ENCODE assay signal across 28 cellular contexts in the genomic region with DNA sequence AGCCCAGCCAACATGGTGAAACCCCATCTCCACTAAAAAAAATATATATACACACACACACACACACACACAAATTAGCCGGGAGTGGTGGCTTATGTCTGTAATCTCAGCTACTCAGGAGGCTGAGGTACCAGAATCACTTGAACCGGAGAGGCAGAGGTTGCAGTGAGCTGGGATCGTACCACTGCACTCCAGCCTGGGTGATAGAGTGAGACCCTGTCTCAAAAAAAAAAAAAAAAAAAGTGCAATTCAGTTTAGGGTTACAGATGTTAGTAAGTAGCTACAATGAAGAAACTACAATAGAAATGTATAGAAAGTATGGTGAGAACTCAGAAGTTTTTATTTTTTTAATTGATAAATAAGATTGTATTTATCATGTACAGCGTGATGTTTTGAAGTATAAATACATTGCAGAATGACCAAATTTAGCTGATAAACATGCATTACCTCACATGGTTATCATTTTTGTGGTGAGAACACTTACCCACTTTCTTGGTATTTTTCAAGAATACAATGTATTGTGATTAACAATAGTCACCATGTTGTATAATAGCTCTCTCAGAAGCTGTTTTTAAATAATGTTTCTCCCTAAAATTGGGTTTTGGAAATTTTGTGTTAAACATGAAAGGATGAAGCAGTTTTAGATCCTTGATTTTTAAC. TPM values are rescaled to one million over a fixed set of nuclear protein-coding genes. Genes with fewer than 3 reads are reported as not detected.
"Had no signal": no experiment of that assay in that cellular context is flagged by ENCODE, and none has a peak within 500 bp of the region (broad histone marks: within the 10 kb centered on the region; RNA-seq: fewer than 3 reads in every experiment).

No MANE protein-coding gene starts in this region.

- H3K4me3 ChIP-seq: colonic mucosa, esophagus squamous epithelium, gastrocnemius medialis, heart right ventricle, right atrium auricular region, sigmoid colon, suprapubic skin, thyroid gland had no signal

- H3K27ac Mint-ChIP-seq: stimulated activated effector memory CD8-positive, alpha-beta T cell treated with anti-CD3 and anti-CD28 coated beads, Interleukin-12 subunit alpha, Interleukin-12 subunit beta, amount 100 ng/mL, for 72 hours; type B pancreatic cell had no signal

- H3K27me3 ChIP-seq: colonic mucosa, esophagus squamous epithelium, gastrocnemius medialis, heart right ventricle, right atrium auricular region, sigmoid colon, suprapubic skin, thyroid gland had no signal

- H3K9me3 ChIP-seq: colonic mucosa, esophagus squamous epithelium, gastrocnemius medialis, heart right ventricle, right atrium auricular region, sigmoid colon, suprapubic skin, thyroid gland had no signal

- H3K9me3 Mint-ChIP-seq: naive thymus-derived CD8-positive, alpha-beta T cell; neural crest cell; stimulated activated effector memory CD8-positive, alpha-beta T cell treated with anti-CD3 and anti-CD28 coated beads, Interleukin-12 subunit alpha, Interleukin-12 subunit beta, amount 100 ng/mL, for 72 hours; type B pancreatic cell had no signal

- H3K4me3 Mint-ChIP-seq: naive thymus-derived CD8-positive, alpha-beta T cell; neural crest cell; stimulated activated effector memory CD8-positive, alpha-beta T cell treated with anti-CD3 and anti-CD28 coated beads, Interleukin-12 subunit alpha, Interleukin-12 subunit beta, amount 100 ng/mL, for 72 hours; type B pancreatic cell had no signal

- H3K36me3 ChIP-seq: colonic mucosa, gastrocnemius medialis, heart right ventricle, right atrium auricular region, sigmoid colon, suprapubic skin, thyroid gland had no signal

- H3K36me3 Mint-ChIP-seq: stimulated activated effector memory CD8-positive, alpha-beta T cell treated with anti-CD3 and anti-CD28 coated beads, Interleukin-12 subunit alpha, Interleukin-12 subunit beta, amount 100 ng/mL, for 72 hours had no signal

- H3K27ac ChIP-seq: colonic mucosa, esophagus squamous epithelium, gastrocnemius medialis, heart right ventricle, right atrium auricular region, sigmoid colon, suprapubic skin, thyroid gland had no signal

- H3K27me3 Mint-ChIP-seq: naive thymus-derived CD8-positive, alpha-beta T cell; type B pancreatic cell had no signal

- DNase-seq: colonic mucosa; dermis blood vessel endothelial cell; esophagus squamous epithelium; gastrocnemius medialis; heart right ventricle; hypothalamus; islet precursor cell; mammary epithelial cell; naive thymus-derived CD8-positive, alpha-beta T cell; posterior cingulate gyrus; sigmoid colon; small intestine; stimulated activated CD4-positive, alpha-beta T cell treated with anti-CD3 and anti-CD28 coated beads, Interleukin-4, amount 100 ng/mL, for 1 hour; stimulated activated CD8-positive, alpha-beta memory T cell treated with anti-CD3 and anti-CD28 coated beads, Interleukin-4, amount 100 ng/mL, for 48 hours; stimulated activated naive CD8-positive, alpha-beta T cell treated with anti-CD3 and anti-CD28 coated beads, Interleukin-15, Interleukin-2, amounts not matched to agents 100 U/mL and 50 U/mL, for 24 hours; thyroid gland had no signal

- H3K4me1 ChIP-seq: colonic mucosa, suprapubic skin had no signal

RNA-seq across cellular contexts. Expression of a gene that starts 21.6 kb away (rescaled TPM):
- total RNA-seq: colonic mucosa, dermis blood vessel endothelial cell, epithelial cell of proximal tubule, esophagus squamous epithelium, gastrocnemius medialis, heart right ventricle, left lobe of liver, lower leg skin, mammary epithelial cell, mesenteric fat pad, mononuclear cell, neural crest cell, osteocyte, pulmonary artery endothelial cell, right atrium auricular region, sigmoid colon, suprapubic skin, thyroid gland had no signal
- polyA plus RNA-seq: heart right ventricle; mammary epithelial cell; naive thymus-derived CD8-positive, alpha-beta T cell; sigmoid colon; small intestine had no signal
